ENCODE assay signal across 8 cellular contexts in genomic region chr7:28685291-28685659, GRCh38.
A peak's percentile ranks its signal among the peaks of the same experiment; 100 is the strongest.
DNase-seq lines count a peak whose midpoint lies in the region; ATAC-seq and TF ChIP-seq lines count a peak whose summit lies in the region.

No MANE protein-coding gene starts in this region.

- no peak for DNase-seq in central memory CD8-positive, alpha-beta T cell (ENCODE audit: low spot score in 2 of 2)
- DNase-seq in DMS153 (lab: John Stamatoyannopoulos, UW) (no peak), A172 (ENCODE audit: low spot score) (no peak)
- no peak for DNase-seq in activated CD8-positive, alpha-beta memory T cell treated with anti-CD3 and anti-CD28 coated beads, Interleukin-2, amount 10 ng/mL, durations not matched to agents 7 days and 5 days

- peaks cover 34% of the 10 kb centered on the region for H3K27me3 Mint-ChIP-seq in central memory CD8-positive, alpha-beta T cell
- H3K27me3 Mint-ChIP-seq in activated CD8-positive, alpha-beta memory T cell treated with anti-CD3 and anti-CD28 coated beads, Interleukin-2, amount 10 ng/mL, durations not matched to agents 7 days and 5 days, result peaks cover 10% of the 10 kb centered on the region

- CTCF ChIA-PET in activated CD8-positive, alpha-beta memory T cell treated with anti-CD3 and anti-CD28 coated beads, Interleukin-2, amount 10 ng/mL, durations not matched to agents 7 days and 5 days (lab: Charles Lee), result no interaction called here

- H3K36me3 ChIP-seq in muscle layer of duodenum (ENCODE audit: control insufficient read depth in 1 of 2, insufficient read depth in 2 of 2, low read length in 2 of 2), result no peaks in the 10 kb centered on the region

- TF ChIP-seq CTCF in C4-2B (conservative IDR thresholded peaks at IDR 0.05), result no peak

- H3K27ac Mint-ChIP-seq in central memory CD8-positive, alpha-beta T cell (ENCODE audit: low read depth), result no peak overlapping the region
- H3K27ac Mint-ChIP-seq in activated CD8-positive, alpha-beta memory T cell treated with anti-CD3 and anti-CD28 coated beads, Interleukin-2, amount 10 ng/mL, durations not matched to agents 7 days and 5 days, result no peak overlapping the region

- H3K4me1 Mint-ChIP-seq in central memory CD8-positive, alpha-beta T cell, result no peaks in the 10 kb centered on the region
- H3K4me1 Mint-ChIP-seq in activated CD8-positive, alpha-beta memory T cell treated with anti-CD3 and anti-CD28 coated beads, Interleukin-2, amount 10 ng/mL, durations not matched to agents 7 days and 5 days, result no peaks in the 10 kb centered on the region

- peak overlapping the region; percentile 16; the same call in 1 of the 2 replicates for H3K27ac ChIP-seq in C4-2B
- H3K27ac ChIP-seq in muscle layer of duodenum (ENCODE audit: low read length), result peak overlapping the region; percentile 94

- no peaks in the 10 kb centered on the region for H3K9me3 Mint-ChIP-seq in central memory CD8-positive, alpha-beta T cell
- H3K9me3 Mint-ChIP-seq in activated CD8-positive, alpha-beta memory T cell treated with anti-CD3 and anti-CD28 coated beads, Interleukin-2, amount 10 ng/mL, durations not matched to agents 7 days and 5 days (ENCODE audit: low read depth), result no peaks in the 10 kb centered on the region

- H3K4me1 ChIP-seq in muscle layer of duodenum (ENCODE audit: control insufficient read depth in 1 of 2, insufficient read depth in 2 of 2, low read length in 2 of 2), result peaks cover 0 to 17% of the 10 kb centered on the region in 2 donors

- ATAC-seq in HG02973 (IDR thresholded peaks at IDR 0.05; ENCODE audit: unreplicated experiment), result peak; percentile 25
- peak; percentile 17 for ATAC-seq in central memory CD8-positive, alpha-beta T cell (replicated peaks; ENCODE audit: extremely low read depth, poor library complexity, severe bottlenecking)
- no peak for ATAC-seq in GM18909 (IDR thresholded peaks at IDR 0.05; ENCODE audit: poor library complexity, unreplicated experiment)
- no peak for ATAC-seq in activated CD8-positive, alpha-beta memory T cell treated with anti-CD3 and anti-CD28 coated beads, Interleukin-2, amount 10 ng/mL, durations not matched to agents 7 days and 5 days

- no peak overlapping the region for H3K4me3 Mint-ChIP-seq in central memory CD8-positive, alpha-beta T cell
- no peak overlapping the region for H3K4me3 Mint-ChIP-seq in activated CD8-positive, alpha-beta memory T cell treated with anti-CD3 and anti-CD28 coated beads, Interleukin-2, amount 10 ng/mL, durations not matched to agents 7 days and 5 days

- H3K4me3 ChIP-seq in muscle layer of duodenum (ENCODE audit: low read depth in 1 of 2, low read length in 2 of 2), result peak overlapping the region; percentile 63 to 78

- H3K9me3 ChIP-seq in muscle layer of duodenum (ENCODE audit: control insufficient read depth in 1 of 2, low read length in 2 of 2), result no peaks in the 10 kb centered on the region

- no peaks in the 10 kb centered on the region for H3K36me3 Mint-ChIP-seq in central memory CD8-positive, alpha-beta T cell (ENCODE audit: insufficient read depth)
- H3K36me3 Mint-ChIP-seq in activated CD8-positive, alpha-beta memory T cell treated with anti-CD3 and anti-CD28 coated beads, Interleukin-2, amount 10 ng/mL, durations not matched to agents 7 days and 5 days, result no peaks in the 10 kb centered on the region

- no peaks in the 10 kb centered on the region for H3K27me3 ChIP-seq in muscle layer of duodenum (ENCODE audit: low read depth, low read length)

Comparison
In these comparisons a context has a peak if more than half of its experiments do, and no peak if none do; other contexts are left out.
1. ATAC-seq: peak in HG02973 (single experiment) and central memory CD8-positive, alpha-beta T cell (single experiment); none in GM18909 (single experiment) and activated CD8-positive, alpha-beta memory T cell treated with anti-CD3 and anti-CD28 coated beads, Interleukin-2, amount 10 ng/mL, durations not matched to agents 7 days and 5 days (single experiment).